In the genomic region with DNA sequence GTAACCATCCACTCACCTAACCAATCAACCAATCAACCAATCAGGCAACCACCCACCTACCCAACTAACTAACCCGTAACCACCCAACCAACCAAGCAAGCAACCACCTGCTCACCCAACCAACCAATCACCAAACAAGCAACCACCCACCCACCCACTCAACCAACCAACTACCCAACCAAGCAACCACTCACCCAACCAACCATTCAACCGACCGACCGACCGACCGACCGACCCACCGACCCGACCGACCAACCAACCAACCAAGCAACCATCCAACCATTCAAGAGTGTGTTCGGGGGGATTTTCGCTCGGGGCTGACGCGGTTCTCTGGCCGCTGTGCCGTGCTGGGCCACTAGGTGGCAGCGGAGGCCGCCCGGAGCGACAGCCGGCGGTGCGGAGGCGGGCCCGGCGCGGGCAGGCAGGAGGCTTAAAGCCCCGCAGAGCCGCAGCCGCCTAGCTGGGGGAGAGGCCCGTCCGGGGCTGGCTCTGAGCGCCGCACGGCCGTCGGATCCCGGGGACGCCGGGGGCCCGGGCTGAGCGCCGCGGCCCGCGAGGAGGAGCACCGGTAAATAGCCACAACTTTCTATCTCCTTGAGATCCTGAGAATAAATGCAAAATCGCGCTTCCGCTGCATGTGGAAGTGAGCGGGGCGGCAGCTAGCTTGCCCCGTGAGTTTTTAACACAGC, we compare ENCODE assay signal across 8 cellular contexts. TPM values are rescaled to one million over a fixed set of nuclear protein-coding genes. Genes with fewer than 3 reads are reported as not detected.
A peak's percentile ranks its signal among the peaks of the same experiment; 100 is the strongest.
DNase-seq lines count a peak whose midpoint lies in the region; ATAC-seq, FAIRE-seq and TF ChIP-seq lines count a peak whose summit lies in the region.

A gene (plus strand): TSS at position 443 of the 689 bp plus-strand sequence. CDS start 1,617 bp downstream, outside the sequence.

- H3K27me3 Mint-ChIP-seq in CD4-positive, alpha-beta T cell, result peaks cover 34% of the 10 kb centered on the region

- H3K4me3 Mint-ChIP-seq in CD4-positive, alpha-beta T cell, result peak within 1 kb of the TSS; percentile 54

- H3K9me3 Mint-ChIP-seq in CD4-positive, alpha-beta T cell, result no peaks in the 10 kb centered on the region

- no peak for TF ChIP-seq POLR2A in thyroid gland (IDR thresholded peaks at IDR 0.05)

- peak; percentile 73 for TF ChIP-seq CTCF in CD4-positive, alpha-beta T cell (IDR thresholded peaks at IDR 0.05)
- peak; percentile 91 for TF ChIP-seq CTCF in RWPE2 (IDR thresholded peaks at IDR 0.05; ENCODE audit: poor library complexity, severe bottlenecking)
- TF ChIP-seq CTCF in pancreas (IDR thresholded peaks at IDR 0.05), result peak; percentile 62 to 76 (median 69)
- TF ChIP-seq CTCF in thyroid gland (IDR thresholded peaks at IDR 0.05), result peak; percentile 52 to 95 (median 80)

- WGBS in pancreas, 2 donors, result 2 to 3% methylated on average over 48 to 54 of the region's 54 CpGs
- 5 to 8% methylated on average over 28 to 33 of the region's 54 CpGs for WGBS in thyroid gland, 2 donors

- no peaks in the 10 kb centered on the region for H3K36me3 ChIP-seq in RWPE2 (ENCODE audit: low read depth)
- no peaks in the 10 kb centered on the region for H3K36me3 ChIP-seq in pancreas
- H3K36me3 ChIP-seq in thyroid gland, result no peaks in the 10 kb centered on the region

- H3K4me1 ChIP-seq in RWPE2 (ENCODE audit: insufficient read depth, poor library complexity, severe bottlenecking) (no peaks in the 10 kb centered on the region), pancreas (no peaks in the 10 kb centered on the region), thyroid gland (no peaks in the 10 kb centered on the region)

- peak; percentile 31 to 77 (median 62) for DNase-seq in CD4-positive, alpha-beta T cell
- DNase-seq in RWPE2 (ENCODE audit: low spot score) (no peak), activated gamma-delta T cell (lab: John Stamatoyannopoulos, UW) (peak; percentile 47), germinal center (ENCODE audit: low spot score) (peak; percentile 85), pancreas (peak in 5 of 6 donors; percentile 21 to 93 (median 64)), thyroid gland (peak; percentile 57 to 65)

- peaks cover 10% of the 10 kb centered on the region for H3K27me3 ChIP-seq in CD4-positive, alpha-beta T cell (ENCODE audit: control insufficient read depth, insufficient read depth, low read length)
- H3K27me3 ChIP-seq in RWPE2 (ENCODE audit: insufficient read depth, poor library complexity, severe bottlenecking), result peaks cover 13% of the 10 kb centered on the region
- H3K27me3 ChIP-seq in pancreas, result no peaks in the 10 kb centered on the region
- no peaks in the 10 kb centered on the region for H3K27me3 ChIP-seq in thyroid gland

- POLR2A ChIA-PET in CD4-positive, alpha-beta T cell (lab: Charles Lee), result no interaction called here

- H3K4me1 Mint-ChIP-seq in CD4-positive, alpha-beta T cell (ENCODE audit: low read depth), result peaks cover 7% of the 10 kb centered on the region

- H3K4me3 ChIP-seq in RWPE2 (ENCODE audit: severe bottlenecking), result peak within 1 kb of the TSS; percentile 23
- peak within 1 kb of the TSS in 3 of 4 donors; percentile 33 to 44 (median 39) for H3K4me3 ChIP-seq in pancreas
- peak within 1 kb of the TSS in 1 of 3 donors; percentile 6 for H3K4me3 ChIP-seq in thyroid gland (replicated peaks in 1 of 3)

- H3K27ac Mint-ChIP-seq in CD4-positive, alpha-beta T cell, result no peak within 1 kb of the TSS

- H3K9me3 ChIP-seq in CD4-positive, alpha-beta T cell (ENCODE audit: control insufficient read depth, low read length), result no peaks in the 10 kb centered on the region
- H3K9me3 ChIP-seq in RWPE2 (ENCODE audit: severe bottlenecking) (no peaks in the 10 kb centered on the region), pancreas (no peaks in the 10 kb centered on the region), thyroid gland (no peaks in the 10 kb centered on the region)

- CTCF ChIA-PET in CD4-positive, alpha-beta T cell (lab: Charles Lee), result interaction anchor here (0.6 to 1.0 kb wide), 2 partner anchors 11 to 502 kb away, joined by 3 to 11 read pairs; no protein-coding TSS in a partner anchor

- peak; percentile 97 for ATAC-seq in CD4-positive, alpha-beta T cell (ENCODE audit: poor library complexity)
- ATAC-seq in GM19372 (IDR thresholded peaks at IDR 0.05; ENCODE audit: low read depth, unreplicated experiment) (peak; percentile 93), HG03469 (IDR thresholded peaks at IDR 0.05; ENCODE audit: unreplicated experiment) (peak; percentile 79), RWPE2 (ENCODE audit: low read depth) (peak; percentile 79), pancreas (peak; percentile 95 to 100 (median 98))

- H3K27ac ChIP-seq in CD4-positive, alpha-beta T cell (ENCODE audit: low read depth, low read length), result no peak within 1 kb of the TSS
- H3K27ac ChIP-seq in RWPE2 (ENCODE audit: poor library complexity, severe bottlenecking) (no peak within 1 kb of the TSS), pancreas (no peak within 1 kb of the TSS), thyroid gland (no peak within 1 kb of the TSS)

- no peak for FAIRE-seq in pancreas (lab: Jason Lieb, UNC)

- no peaks in the 10 kb centered on the region for H3K36me3 Mint-ChIP-seq in CD4-positive, alpha-beta T cell (ENCODE audit: low read depth)

- intact Hi-C loops in CD4-positive, alpha-beta T cell (cut with DNase I, micrococcal nuclease), result loop anchor here (5.0 to 10.0 kb wide), 3 partner anchors 59 to 573 kb away; no protein-coding TSS in a partner anchor
- intact Hi-C loops in pancreas (cut with DNase I) (loop anchor here in 1 of 3 donors (10.0 kb wide), 1 partner anchor 261 kb away; no protein-coding TSS in a partner anchor), thyroid gland (cut with DNase I) (no loop called here)

RNA-seq across cellular contexts. Expression of the gene that starts here (rescaled TPM):
- total RNA-seq in CD4-positive, alpha-beta T cell, result not detected
- total RNA-seq in pancreas, result not detected
- polyA plus RNA-seq in pancreas, result not detected
- not detected for total RNA-seq in thyroid gland

Comparison
In these comparisons a context has a peak if more than half of its experiments do, and no peak if none do; other contexts are left out.
1. Peak in DNase-seq and ATAC-seq in CD4-positive, alpha-beta T cell; RNA of the gene not detected or under 1 TPM.
2. Peak in DNase-seq, ATAC-seq and H3K4me3 ChIP-seq in pancreas; RNA of the gene not detected or under 1 TPM.
3. Peak in DNase-seq in thyroid gland; RNA of the gene not detected or under 1 TPM.